2 cellular contexts compared by ENCODE assay signal in the genomic region with DNA sequence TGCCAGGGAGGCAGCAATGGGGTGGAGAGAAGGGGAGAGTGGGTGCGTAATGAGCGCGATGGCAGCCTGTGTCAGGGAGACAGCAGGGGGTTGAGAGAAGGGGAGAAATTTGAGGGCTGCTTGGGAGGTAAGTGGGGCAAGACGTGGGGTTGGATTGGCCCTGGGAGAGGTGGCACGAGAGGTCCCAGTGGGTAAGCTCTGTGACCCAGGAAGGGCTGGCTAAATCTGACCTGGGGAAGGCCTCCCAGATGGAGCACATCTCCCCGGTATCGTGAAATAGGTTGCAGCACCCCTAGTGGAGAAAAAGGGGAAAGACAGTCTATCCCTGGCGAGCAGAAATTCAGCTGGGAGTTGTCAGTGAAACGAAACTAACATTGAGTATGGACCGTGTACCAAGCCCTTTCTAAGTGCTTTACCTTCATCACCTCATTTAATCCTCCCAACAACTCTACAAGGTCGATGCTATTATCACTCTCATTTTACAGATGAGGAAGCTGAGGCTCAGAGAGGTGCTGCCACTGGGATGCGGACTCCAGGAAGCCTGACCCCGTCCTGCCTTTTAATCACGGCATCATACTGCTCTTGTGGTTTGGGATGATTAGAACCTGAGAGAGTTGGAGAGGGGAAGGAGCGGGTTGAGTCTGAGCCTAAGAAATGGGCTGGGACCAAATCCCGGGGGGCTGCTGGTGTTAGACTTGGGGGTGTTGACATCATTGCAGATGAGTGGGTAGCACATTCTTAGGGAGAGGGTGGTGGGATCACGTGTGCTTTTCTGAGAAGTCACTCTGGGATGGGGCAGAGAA.
TF ChIP-seq lines count a peak whose summit lies in the region.

No MANE protein-coding gene starts in this region.

TF ChIP-seq in WTC11, 78 proteins besides CTCF, POLR2A, EP300 and RAD21 (continued from another document):
- TF ChIP-seq, protein P1, sequence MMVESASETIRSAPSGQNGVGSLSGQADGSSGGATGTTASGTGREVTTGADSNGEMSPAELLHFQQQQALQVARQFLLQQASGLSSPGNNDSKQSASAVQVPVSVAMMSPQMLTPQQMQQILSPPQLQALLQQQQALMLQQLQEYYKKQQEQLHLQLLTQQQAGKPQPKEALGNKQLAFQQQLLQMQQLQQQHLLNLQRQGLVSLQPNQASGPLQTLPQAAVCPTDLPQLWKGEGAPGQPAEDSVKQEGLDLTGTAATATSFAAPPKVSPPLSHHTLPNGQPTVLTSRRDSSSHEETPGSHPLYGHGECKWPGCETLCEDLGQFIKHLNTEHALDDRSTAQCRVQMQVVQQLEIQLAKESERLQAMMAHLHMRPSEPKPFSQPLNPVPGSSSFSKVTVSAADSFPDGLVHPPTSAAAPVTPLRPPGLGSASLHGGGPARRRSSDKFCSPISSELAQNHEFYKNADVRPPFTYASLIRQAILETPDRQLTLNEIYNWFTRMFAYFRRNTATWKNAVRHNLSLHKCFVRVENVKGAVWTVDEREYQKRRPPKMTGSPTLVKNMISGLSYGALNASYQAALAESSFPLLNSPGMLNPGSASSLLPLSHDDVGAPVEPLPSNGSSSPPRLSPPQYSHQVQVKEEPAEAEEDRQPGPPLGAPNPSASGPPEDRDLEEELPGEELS (CRISPR knock-in tag; IDR thresholded peaks at IDR 0.05) = no peak
- no peak for TF ChIP-seq ZNF219 (CRISPR knock-in tag; IDR thresholded peaks at IDR 0.05; ENCODE audit: borderline replicate concordance)

TF ChIP-seq in liver, 16 proteins besides CTCF, POLR2A, EP300 and RAD21 (continued from another document):
- TF ChIP-seq, protein P2, sequence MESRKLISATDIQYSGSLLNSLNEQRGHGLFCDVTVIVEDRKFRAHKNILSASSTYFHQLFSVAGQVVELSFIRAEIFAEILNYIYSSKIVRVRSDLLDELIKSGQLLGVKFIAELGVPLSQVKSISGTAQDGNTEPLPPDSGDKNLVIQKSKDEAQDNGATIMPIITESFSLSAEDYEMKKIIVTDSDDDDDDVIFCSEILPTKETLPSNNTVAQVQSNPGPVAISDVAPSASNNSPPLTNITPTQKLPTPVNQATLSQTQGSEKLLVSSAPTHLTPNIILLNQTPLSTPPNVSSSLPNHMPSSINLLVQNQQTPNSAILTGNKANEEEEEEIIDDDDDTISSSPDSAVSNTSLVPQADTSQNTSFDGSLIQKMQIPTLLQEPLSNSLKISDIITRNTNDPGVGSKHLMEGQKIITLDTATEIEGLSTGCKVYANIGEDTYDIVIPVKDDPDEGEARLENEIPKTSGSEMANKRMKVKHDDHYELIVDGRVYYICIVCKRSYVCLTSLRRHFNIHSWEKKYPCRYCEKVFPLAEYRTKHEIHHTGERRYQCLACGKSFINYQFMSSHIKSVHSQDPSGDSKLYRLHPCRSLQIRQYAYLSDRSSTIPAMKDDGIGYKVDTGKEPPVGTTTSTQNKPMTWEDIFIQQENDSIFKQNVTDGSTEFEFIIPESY (IDR thresholded peaks at IDR 0.05) = no peak
- no peak for TF ChIP-seq GABPA (IDR thresholded peaks at IDR 0.05 in 1 of 2, conservative IDR thresholded peaks at IDR 0.05 in 1 of 2)
- TF ChIP-seq, protein P3, sequence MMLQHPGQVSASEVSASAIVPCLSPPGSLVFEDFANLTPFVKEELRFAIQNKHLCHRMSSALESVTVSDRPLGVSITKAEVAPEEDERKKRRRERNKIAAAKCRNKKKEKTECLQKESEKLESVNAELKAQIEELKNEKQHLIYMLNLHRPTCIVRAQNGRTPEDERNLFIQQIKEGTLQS (IDR thresholded peaks at IDR 0.05) = no peak
- no peak for TF ChIP-seq TAF1 (conservative IDR thresholded peaks at IDR 0.05)
- no peak for TF ChIP-seq HNF4A (conservative IDR thresholded peaks at IDR 0.05)
- no peak for TF ChIP-seq HNF4G (IDR thresholded peaks at IDR 0.05)
- no peak for TF ChIP-seq NR2F2 (IDR thresholded peaks at IDR 0.05)
- no peak for TF ChIP-seq SP1 (IDR thresholded peaks at IDR 0.05)
